In genomic region chr10:70481105-70481504, GRCh38 we compare ENCODE assay signal across 22 cellular contexts. TPM values are rescaled to one million over a fixed set of nuclear protein-coding genes. Genes with fewer than 3 reads are reported as not detected.
DNase-seq lines count a peak whose midpoint lies in the region; ATAC-seq and TF ChIP-seq lines count a peak whose summit lies in the region.
"Had no signal": no experiment of that assay in that cellular context is flagged by ENCODE, and none has a peak within 500 bp of the region (broad histone marks: within the 10 kb centered on the region; RNA-seq: fewer than 3 reads in every experiment).

No MANE protein-coding gene starts in this region.

- H3K4me3 ChIP-seq in BLaER1 treated with 17β-estradiol and CSF1 and Interleukin-3, amounts not matched to agents 10 nM and 100 nM: peak overlapping the region in 6 of 10 experiments; percentile 74 to 87 (median 83); a peak in 2 of 20 replicates
- H3K4me3 ChIP-seq in MM.1S (ENCODE audit: low read length) (peak overlapping the region; percentile 98), coronary artery (peak overlapping the region; percentile 97), psoas muscle (no peak overlapping the region)

- TF ChIP-seq CTCF in MM.1S (IDR thresholded peaks at IDR 0.05; ENCODE audit: low read length): no peak
- TF ChIP-seq CTCF in coronary artery (IDR thresholded peaks at IDR 0.05): no peak
- TF ChIP-seq CTCF in psoas muscle (IDR thresholded peaks at IDR 0.05): no peak
- no peak for TF ChIP-seq CTCF in nephron progenitor cell (IDR thresholded peaks at IDR 0.05)

- peak overlapping the region in 7 of 11 experiments; percentile 27 to 92 (median 86); a peak in 11 of 22 replicates for H3K9ac ChIP-seq in BLaER1 treated with 17β-estradiol and CSF1 and Interleukin-3, amounts not matched to agents 10 nM and 100 nM
- H3K9ac ChIP-seq in MM.1S (ENCODE audit: low read length): peak overlapping the region; percentile 98

- H3K4me1 ChIP-seq in BLaER1 treated with 17β-estradiol and CSF1 and Interleukin-3, amounts not matched to agents 10 nM and 100 nM: peaks cover 54 to 78% (median 73%) of the 10 kb centered on the region in 10 experiments
- H3K4me1 ChIP-seq in MM.1S (ENCODE audit: low read length): peaks cover 34% of the 10 kb centered on the region
- peaks cover 45% of the 10 kb centered on the region for H3K4me1 ChIP-seq in psoas muscle

- no peaks in the 10 kb centered on the region for H3K9me2 ChIP-seq in MM.1S (replicated peaks; ENCODE audit: insufficient read depth, low read length)

- H2AFZ ChIP-seq in MM.1S (ENCODE audit: low read length): no peak overlapping the region
- H2AFZ ChIP-seq: GM23338 had no signal

- H3K4me2 ChIP-seq in BLaER1 treated with 17β-estradiol and CSF1 and Interleukin-3, amounts not matched to agents 10 nM and 100 nM: peak overlapping the region; percentile 93 to 100 (median 99)
- peak overlapping the region; percentile 94 for H3K4me2 ChIP-seq in MM.1S (ENCODE audit: low read depth, low read length)

- ATAC-seq in psoas muscle: no peak
- ATAC-seq in GM21576 (IDR thresholded peaks at IDR 0.05; ENCODE audit: unreplicated experiment): no peak
- ATAC-seq: GM23338, left lung had no signal

- no peak overlapping the region for H3K27ac Mint-ChIP-seq in nephron progenitor cell
- H3K27ac Mint-ChIP-seq: activated naive CD4-positive, alpha-beta T cell treated with anti-CD3 and anti-CD28 coated beads for 36 hours had no signal

- H3K27me3 Mint-ChIP-seq in nephron progenitor cell (ENCODE audit: low read depth, poor library complexity): peaks cover 15% of the 10 kb centered on the region

- peak overlapping the region in 1 of 11 experiments; percentile 85; a peak in 3 of 22 replicates for H3K27ac ChIP-seq in BLaER1 treated with 17β-estradiol and CSF1 and Interleukin-3, amounts not matched to agents 10 nM and 100 nM
- H3K27ac ChIP-seq in MM.1S (ENCODE audit: low read length): peak overlapping the region; percentile 94
- H3K27ac ChIP-seq in coronary artery: peak overlapping the region in 1 of 2 donors; percentile 94
- H3K27ac ChIP-seq in psoas muscle: peak overlapping the region; percentile 74

- H3K36me3 Mint-ChIP-seq in nephron progenitor cell (ENCODE audit: low read depth): no peaks in the 10 kb centered on the region

- H3K4me3 Mint-ChIP-seq in nephron progenitor cell: no peak overlapping the region
- H3K4me3 Mint-ChIP-seq: activated naive CD4-positive, alpha-beta T cell treated with anti-CD3 and anti-CD28 coated beads for 36 hours had no signal

- peaks cover 73% of the 10 kb centered on the region for H3K79me2 ChIP-seq in MM.1S (ENCODE audit: low read length)

- peaks cover 0 to 49% (median 40%) of the 10 kb centered on the region in 11 experiments; a peak in 17 of 22 replicates for H4K20me1 ChIP-seq in BLaER1 treated with 17β-estradiol and CSF1 and Interleukin-3, amounts not matched to agents 10 nM and 100 nM
- H4K20me1 ChIP-seq in MM.1S (ENCODE audit: insufficient read depth, low read length): no peaks in the 10 kb centered on the region; the same call in 1 of the 2 replicates

- no peaks in the 10 kb centered on the region for H3K9me3 Mint-ChIP-seq in nephron progenitor cell
- H3K9me3 Mint-ChIP-seq: activated naive CD4-positive, alpha-beta T cell treated with anti-CD3 and anti-CD28 coated beads for 36 hours; GM23338; stimulated activated naive CD8-positive, alpha-beta T cell treated with anti-CD3 and anti-CD28 coated beads, Interleukin-15, amount 100 ng/mL, for 72 hours had no signal

- no peaks in the 10 kb centered on the region for H3K9me3 ChIP-seq in BLaER1 treated with 17β-estradiol and CSF1 and Interleukin-3, amounts not matched to agents 10 nM and 100 nM (replicated peaks in 1 of 11)
- no peaks in the 10 kb centered on the region for H3K9me3 ChIP-seq in MM.1S (replicated peaks; ENCODE audit: insufficient read depth, low read length)
- no peaks in the 10 kb centered on the region for H3K9me3 ChIP-seq in psoas muscle
- H3K9me3 ChIP-seq: left lung had no signal

- intact Hi-C loops in psoas muscle (cut with DNase I) (no loop called here), head of caudate nucleus (cut with DNase I) (no loop called here)

- peaks cover 46% of the 10 kb centered on the region for H3K4me1 Mint-ChIP-seq in nephron progenitor cell

- H3F3A ChIP-seq in MM.1S (ENCODE audit: insufficient read depth, low read length): peaks cover 48% of the 10 kb centered on the region

- H3K36me3 ChIP-seq in BLaER1 treated with 17β-estradiol and CSF1 and Interleukin-3, amounts not matched to agents 10 nM and 100 nM: peaks cover 0 to 22% (median 13%) of the 10 kb centered on the region in 11 experiments; a peak in 17 of 22 replicates
- H3K36me3 ChIP-seq in MM.1S (replicated peaks; ENCODE audit: insufficient read depth, low read length) (no peaks in the 10 kb centered on the region; the same call in 1 of the 2 replicates), psoas muscle (ENCODE audit: insufficient read depth in 1 of 2, low read depth in 1 of 2) (no peaks in the 10 kb centered on the region)
- H3K36me3 ChIP-seq: left lung had no signal

- H3K27me3 ChIP-seq in BLaER1 treated with 17β-estradiol and CSF1 and Interleukin-3, amounts not matched to agents 10 nM and 100 nM: peaks cover 0 to 5% (median 0%) of the 10 kb centered on the region in 11 experiments; a peak in 1 of 22 replicates
- no peaks in the 10 kb centered on the region for H3K27me3 ChIP-seq in MM.1S (replicated peaks; ENCODE audit: insufficient read depth, low read length)
- H3K27me3 ChIP-seq in psoas muscle (ENCODE audit: insufficient read depth in 3 of 3, low read length in 2 of 3): no peaks in the 10 kb centered on the region

- WGBS in psoas muscle, 3 donors: 78 to 80% (median 79%) methylated on average over 9 of the region's 9 CpGs

- DNase-seq in MM.1S (no peak), coronary artery (ENCODE audit: low spot score) (no peak), psoas muscle (no peak), nephron progenitor cell (no peak), head of caudate nucleus (no peak), HCEC 1CT (no peak)
- DNase-seq: activated CD4-positive, CD25-positive, alpha-beta regulatory T cell treated with anti-CD3 and anti-CD28 coated beads, Interleukin-2, amount 50 U/mL, for 72 hours; activated naive CD4-positive, alpha-beta T cell treated with anti-CD3 and anti-CD28 coated beads for 36 hours; effector CD8-positive, alpha-beta T cell; Kasumi-1; left lung; NCI-H146; NCI-H226; SIG-M5; stimulated activated naive CD8-positive, alpha-beta T cell treated with anti-CD3 and anti-CD28 coated beads, Interleukin-15, amount 100 ng/mL, for 72 hours; T-helper 9 cell had no signal

RNA-seq across cellular contexts. Expression of gene PALD1, which starts 2.5 kb away (rescaled TPM):
- total RNA-seq in psoas muscle: 1 to 10 TPM; 2.8 to 4.0 (median 3.3) TPM
- 1 to 10 TPM; 1.0 to 2.5 (median 2.4) TPM for polyA plus RNA-seq in psoas muscle
- total RNA-seq: bronchial epithelial cell had no signal

RNA-seq across cellular contexts. Expression of gene NODAL, which starts 39.6 kb away (rescaled TPM):
- not detected for total RNA-seq in psoas muscle
- polyA plus RNA-seq in psoas muscle: under 1 TPM in 2 of 3 donors, not detected in 1; 0.08 to 0.10 TPM
- total RNA-seq: activated naive CD4-positive, alpha-beta T cell treated with anti-CD3 and anti-CD28 coated beads for 36 hours; left lung; myocyte; posterior vena cava had no signal
